8 cellular contexts compared by ENCODE assay signal in genomic region chr1:35883681-35884155, GRCh38. TPM values are rescaled to one million over a fixed set of nuclear protein-coding genes. Genes with fewer than 3 reads are reported as not detected.
DNase-seq lines count a peak whose midpoint lies in the region; ATAC-seq and TF ChIP-seq lines count a peak whose summit lies in the region.

No MANE protein-coding gene starts in this region.

- ATAC-seq in HG02678 (IDR thresholded peaks at IDR 0.05; ENCODE audit: unreplicated experiment) = peak; percentile 17
- ATAC-seq in activated T-helper 17 cell treated with anti-CD3 and anti-CD28 coated beads, Interleukin-2, amount 50 U/mL, for 72 hours (replicated peaks) = peak; percentile 5
- ATAC-seq in HG03571 (IDR thresholded peaks at IDR 0.05; ENCODE audit: unreplicated experiment) = no peak

- H3K27me3 Mint-ChIP-seq in activated T-helper 17 cell treated with anti-CD3 and anti-CD28 coated beads, Interleukin-2, amount 50 U/mL, for 72 hours = no peaks in the 10 kb centered on the region
- no peaks in the 10 kb centered on the region for H3K27me3 Mint-ChIP-seq in neural crest cell (ENCODE audit: low read depth)

- no peaks in the 10 kb centered on the region for H3K9me3 Mint-ChIP-seq in activated T-helper 17 cell treated with anti-CD3 and anti-CD28 coated beads, Interleukin-2, amount 50 U/mL, for 72 hours
- H3K9me3 Mint-ChIP-seq in neural crest cell = no peaks in the 10 kb centered on the region

- no peak for TF ChIP-seq POLR2A in thyroid gland (IDR thresholded peaks at IDR 0.05)

- WGBS in thyroid gland, 2 donors = 0 to 3% methylated on average over 2 to 7 of the region's 32 CpGs

- DNase-seq in NCI-H82 treated with DMSO at 0.1 percent for 48 hours (lab: John Stamatoyannopoulos, UW; ENCODE audit: unreplicated experiment) (peak; percentile 62), fibroblast of pulmonary artery (ENCODE audit: low read depth) (no peak), neural crest cell (ENCODE audit: low read depth, low spot score) (peak; percentile 37), thyroid gland (peak; percentile 63 to 72)

- H3K4me3 Mint-ChIP-seq in activated T-helper 17 cell treated with anti-CD3 and anti-CD28 coated beads, Interleukin-2, amount 50 U/mL, for 72 hours = peak overlapping the region; percentile 91
- H3K4me3 Mint-ChIP-seq in neural crest cell = peak overlapping the region; percentile 97

- peak overlapping the region; percentile 84 for H3K4me2 ChIP-seq in DOHH2 (ENCODE audit: low read length)

- H3K4me3 ChIP-seq in DOHH2 (ENCODE audit: low read length) (peak overlapping the region; percentile 94), fibroblast of pulmonary artery (replicated peaks; ENCODE audit: low read depth, low read length) (peak overlapping the region; percentile 100), thyroid gland (replicated peaks in 1 of 3) (peak overlapping the region; percentile 75 to 90 (median 90))

- H3K9me3 ChIP-seq in DOHH2 (ENCODE audit: control insufficient read depth, insufficient read depth, low read length) (no peaks in the 10 kb centered on the region), thyroid gland (no peaks in the 10 kb centered on the region)

- intact Hi-C loops in thyroid gland (cut with DNase I) = loop anchor here (5.0 kb wide), 1 partner anchor 204 kb away; the partner anchor contains the start of gene ADPRS

- H3K9me2 ChIP-seq in DOHH2 (replicated peaks; ENCODE audit: control insufficient read depth, low read length) = no peaks in the 10 kb centered on the region

- H3K79me2 ChIP-seq in DOHH2 (ENCODE audit: control insufficient read depth, low read length) = peaks cover 54% of the 10 kb centered on the region

- 0 out of 2 replicates have a peak, but pooled peaks cover 3% of the 10 kb centered on the region for H3K27me3 ChIP-seq in DOHH2 (ENCODE audit: control insufficient read depth, low read length)
- no peaks in the 10 kb centered on the region for H3K27me3 ChIP-seq in thyroid gland

- H3K4me1 ChIP-seq in DOHH2 (ENCODE audit: control insufficient read depth, low read length) = peaks cover 47% of the 10 kb centered on the region
- H3K4me1 ChIP-seq in thyroid gland = peaks cover 7 to 11% of the 10 kb centered on the region in 2 donors

- H3K36me3 ChIP-seq in DOHH2 (ENCODE audit: control insufficient read depth, low read length) (peaks cover 8% of the 10 kb centered on the region), thyroid gland (no peaks in the 10 kb centered on the region)

- peaks cover 5% of the 10 kb centered on the region; the same call in 1 of the 2 replicates for H4K20me1 ChIP-seq in DOHH2 (ENCODE audit: control insufficient read depth, insufficient read depth, low read depth, low read length)

- H3K36me3 Mint-ChIP-seq in activated T-helper 17 cell treated with anti-CD3 and anti-CD28 coated beads, Interleukin-2, amount 50 U/mL, for 72 hours (ENCODE audit: low read depth) = peaks cover 13% of the 10 kb centered on the region
- peaks cover 2% of the 10 kb centered on the region for H3K36me3 Mint-ChIP-seq in neural crest cell (ENCODE audit: low read depth)

- H3F3A ChIP-seq in DOHH2 (ENCODE audit: control insufficient read depth, insufficient read depth) = peaks cover 13% of the 10 kb centered on the region

- peak overlapping the region; percentile 92 for H3K27ac Mint-ChIP-seq in activated T-helper 17 cell treated with anti-CD3 and anti-CD28 coated beads, Interleukin-2, amount 50 U/mL, for 72 hours
- peak overlapping the region; percentile 85 for H3K27ac Mint-ChIP-seq in neural crest cell (ENCODE audit: unreplicated experiment)

- TF ChIP-seq CTCF in DOHH2 (IDR thresholded peaks at IDR 0.05; ENCODE audit: low read depth, low read length, poor library complexity, severe bottlenecking) (no peak), fibroblast of pulmonary artery (IDR thresholded peaks at IDR 0.05; ENCODE audit: low read length, missing control alignments) (no peak), neural crest cell (conservative IDR thresholded peaks at IDR 0.05) (no peak), thyroid gland (IDR thresholded peaks at IDR 0.05) (no peak)

- H3K27ac ChIP-seq in DOHH2 (ENCODE audit: low read depth, low read length) = no peak overlapping the region
- H3K27ac ChIP-seq in thyroid gland = peak overlapping the region; percentile 61 to 77 (median 69)

- H3K4me1 Mint-ChIP-seq in activated T-helper 17 cell treated with anti-CD3 and anti-CD28 coated beads, Interleukin-2, amount 50 U/mL, for 72 hours = peaks cover 15% of the 10 kb centered on the region
- peaks cover 48% of the 10 kb centered on the region for H3K4me1 Mint-ChIP-seq in neural crest cell

RNA-seq across cellular contexts. Expression of gene AGO1, which starts 0.7 kb away (rescaled TPM):
- total RNA-seq in activated T-helper 17 cell treated with anti-CD3 and anti-CD28 coated beads, Interleukin-2, amount 50 U/mL, for 72 hours = 10 to 100 TPM; 29.5 to 34.9 TPM
- 61.5 and 65.3 TPM in 2 replicates for total RNA-seq in neural crest cell
- 10 to 100 TPM; 21.8 to 27.7 (median 25.4) TPM for total RNA-seq in thyroid gland

RNA-seq across cellular contexts. Expression of gene AGO3, which starts 47.2 kb away (rescaled TPM):
- total RNA-seq in activated T-helper 17 cell treated with anti-CD3 and anti-CD28 coated beads, Interleukin-2, amount 50 U/mL, for 72 hours = 10 to 100 TPM; 32.1 to 36.8 TPM
- total RNA-seq in neural crest cell (27.9 and 29.2 TPM in 2 replicates), thyroid gland (10 to 100 TPM; 21.2 to 48.5 (median 31.6) TPM)
